In genomic region chr3:129575233-129575986, GRCh38 we compare ENCODE assay signal across 21 cellular contexts. TPM values are rescaled to one million over a fixed set of nuclear protein-coding genes. Genes with fewer than 3 reads are reported as not detected.
DNase-seq lines count a peak whose midpoint lies in the region; ATAC-seq and TF ChIP-seq lines count a peak whose summit lies in the region.
"Had no signal": no experiment of that assay in that cellular context is flagged by ENCODE, and none has a peak within 500 bp of the region (broad histone marks: within the 10 kb centered on the region; RNA-seq: fewer than 3 reads in every experiment).

No MANE protein-coding gene starts in this region.

- 96% methylated on average over 9 of the region's 19 CpGs for WGBS in right lobe of liver (ENCODE audit: insufficient coverage, low coverage, low lambda C conversion rate, missing lambda C conversion rate)

- H3K36me3 ChIP-seq in BLaER1 (peaks cover 54% of the 10 kb centered on the region), right lobe of liver (no peaks in the 10 kb centered on the region)
- H3K36me3 ChIP-seq in naive thymus-derived CD4-positive, alpha-beta T cell (ENCODE audit: control insufficient read depth in 2 of 3, insufficient read depth in 3 of 3, low read length in 3 of 3), result no peaks in the 10 kb centered on the region

- peak overlapping the region; percentile 97 for H3K4me2 ChIP-seq in BLaER1
- H3K4me2 ChIP-seq: GM23338 had no signal

- CTCF ChIA-PET in naive thymus-derived CD4-positive, alpha-beta T cell (lab: Charles Lee), result no interaction called here

- H3K9me3 ChIP-seq in BLaER1 (no peaks in the 10 kb centered on the region), right lobe of liver (no peaks in the 10 kb centered on the region)
- H3K9me3 ChIP-seq in naive thymus-derived CD4-positive, alpha-beta T cell (ENCODE audit: control insufficient read depth in 2 of 3, low read length in 3 of 3), result no peaks in the 10 kb centered on the region
- H3K9me3 ChIP-seq: esophagus muscularis mucosa, Peyer's patch had no signal

- peaks cover 6% of the 10 kb centered on the region for H3K4me1 Mint-ChIP-seq in activated T-helper 17 cell treated with anti-CD3 and anti-CD28 coated beads, Interleukin-2, amount 50 U/mL, for 72 hours
- peaks cover 4 to 29% (median 20%) of the 10 kb centered on the region in 7 donors for H3K4me1 Mint-ChIP-seq in naive thymus-derived CD4-positive, alpha-beta T cell

- TF ChIP-seq POLR2A in right lobe of liver (IDR thresholded peaks at IDR 0.05), result no peak

- no peak for TF ChIP-seq CTCF in right lobe of liver (IDR thresholded peaks at IDR 0.05)

- POLR2A ChIA-PET in naive thymus-derived CD4-positive, alpha-beta T cell (lab: Charles Lee), result interaction anchor here (2.6 kb wide), 1 partner anchor 18 kb away, joined by 12 read pairs; no protein-coding TSS in a partner anchor

- no peaks in the 10 kb centered on the region for H3K27me3 Mint-ChIP-seq in activated T-helper 17 cell treated with anti-CD3 and anti-CD28 coated beads, Interleukin-2, amount 50 U/mL, for 72 hours
- H3K27me3 Mint-ChIP-seq in naive thymus-derived CD4-positive, alpha-beta T cell, result no peaks in the 10 kb centered on the region
- H3K27me3 Mint-ChIP-seq: activated naive CD4-positive, alpha-beta T cell treated with anti-CD3 and anti-CD28 coated beads, Interleukin-2, amount 50 U/mL, for 24 hours; stimulated activated naive CD8-positive, alpha-beta T cell treated with anti-CD3 and anti-CD28 coated beads, Interleukin-15, Interleukin-2, amounts not matched to agents 100 ng/mL and 50 ng/mL, for 24 hours had no signal

- H3K27me3 ChIP-seq in BLaER1 (no peaks in the 10 kb centered on the region), right lobe of liver (no peaks in the 10 kb centered on the region)
- H3K27me3 ChIP-seq in naive thymus-derived CD4-positive, alpha-beta T cell (ENCODE audit: control insufficient read depth in 2 of 2, insufficient read depth in 2 of 2, low read length in 2 of 2), result no peaks in the 10 kb centered on the region
- H3K27me3 ChIP-seq: esophagus muscularis mucosa, Peyer's patch had no signal

- no peak for ATAC-seq in activated T-helper 17 cell treated with anti-CD3 and anti-CD28 coated beads, Interleukin-2, amount 50 U/mL, for 72 hours (replicated peaks)
- no peak for ATAC-seq in naive thymus-derived CD4-positive, alpha-beta T cell
- no peak for ATAC-seq in right lobe of liver
- no peak for ATAC-seq in stimulated activated naive CD8-positive, alpha-beta T cell treated with anti-CD3 and anti-CD28 coated beads, Interleukin-15, Interleukin-2, amounts not matched to agents 100 U/mL and 50 U/mL, for 24 hours
- ATAC-seq: SK-N-SH treated with all-trans-retinoic acid at 6 μM for 48 hours had no signal

- peak overlapping the region; percentile 99 for H3K27ac ChIP-seq in BLaER1
- H3K27ac ChIP-seq in naive thymus-derived CD4-positive, alpha-beta T cell (ENCODE audit: low read depth, low read length), result no peak overlapping the region
- H3K27ac ChIP-seq in right lobe of liver, result no peak overlapping the region

- H3K9me3 Mint-ChIP-seq in activated T-helper 17 cell treated with anti-CD3 and anti-CD28 coated beads, Interleukin-2, amount 50 U/mL, for 72 hours, result no peaks in the 10 kb centered on the region
- H3K9me3 Mint-ChIP-seq in naive thymus-derived CD4-positive, alpha-beta T cell, result no peaks in the 10 kb centered on the region
- H3K9me3 Mint-ChIP-seq: activated naive CD4-positive, alpha-beta T cell treated with anti-CD3 and anti-CD28 coated beads, Interleukin-2, amount 50 U/mL, for 24 hours; GM23338; stimulated activated naive CD8-positive, alpha-beta T cell treated with anti-CD3 and anti-CD28 coated beads, Interleukin-15, Interleukin-2, amounts not matched to agents 100 ng/mL and 50 ng/mL, for 24 hours had no signal

- H3K9ac ChIP-seq in BLaER1, result peak overlapping the region; percentile 85

- intact Hi-C loops in naive thymus-derived CD4-positive, alpha-beta T cell (cut with micrococcal nuclease), result loop anchor here in 1 of 2 donors (5.0 kb wide), 1 partner anchor 52 kb away; no protein-coding TSS in a partner anchor
- intact Hi-C loops in right lobe of liver (cut with DNase I), result no loop called here

- H3K4me1 ChIP-seq in BLaER1, result peaks cover 98% of the 10 kb centered on the region
- peaks cover 20 to 50% of the 10 kb centered on the region in 2 donors for H3K4me1 ChIP-seq in naive thymus-derived CD4-positive, alpha-beta T cell (ENCODE audit: control insufficient read depth in 2 of 2, insufficient read depth in 2 of 2, low read length in 2 of 2)
- peaks cover 0 to 13% (median under 1%) of the 10 kb centered on the region in 4 donors for H3K4me1 ChIP-seq in right lobe of liver

- no peaks in the 10 kb centered on the region for H4K20me1 ChIP-seq in BLaER1

- DNase-seq in Daoy (ENCODE audit: low read depth) (peak; percentile 29), right lobe of liver (no peak), kidney glomerular epithelial cell (lab: John Stamatoyannopoulos, UW) (no peak), activated gamma-delta T cell (lab: John Stamatoyannopoulos, UW) (no peak)
- no peak for DNase-seq in naive thymus-derived CD4-positive, alpha-beta T cell
- DNase-seq in stimulated activated naive CD8-positive, alpha-beta T cell treated with anti-CD3 and anti-CD28 coated beads, Interleukin-15, Interleukin-2, amounts not matched to agents 100 U/mL and 50 U/mL, for 24 hours, result no peak
- DNase-seq: activated T-cell treated with anti-CD3 and anti-CD28 coated beads for 4 hours, dermis blood vessel endothelial cell, glutamatergic neuron, MV-4-11, NCI-H2029 treated with DMSO at 0.1 percent for 48 hours, Peyer's patch had no signal

- H3K27ac Mint-ChIP-seq in activated T-helper 17 cell treated with anti-CD3 and anti-CD28 coated beads, Interleukin-2, amount 50 U/mL, for 72 hours, result peak overlapping the region; percentile 77
- peak overlapping the region in 7 of 9 donors; percentile 65 to 96 (median 79) for H3K27ac Mint-ChIP-seq in naive thymus-derived CD4-positive, alpha-beta T cell
- H3K27ac Mint-ChIP-seq: activated naive CD4-positive, alpha-beta T cell treated with anti-CD3 and anti-CD28 coated beads, Interleukin-2, amount 50 U/mL, for 24 hours; GM23338; stimulated activated naive CD8-positive, alpha-beta T cell treated with anti-CD3 and anti-CD28 coated beads, Interleukin-15, Interleukin-2, amounts not matched to agents 100 ng/mL and 50 ng/mL, for 24 hours had no signal

- H3K4me3 ChIP-seq in BLaER1 (peak overlapping the region; percentile 28; the same call in 1 of the 2 replicates), right lobe of liver (no peak overlapping the region)
- no peak overlapping the region for H3K4me3 ChIP-seq in naive thymus-derived CD4-positive, alpha-beta T cell (ENCODE audit: low read length)
- H3K4me3 ChIP-seq: esophagus muscularis mucosa, GM23338, Peyer's patch had no signal

- peak overlapping the region; percentile 58 for H3K4me3 Mint-ChIP-seq in activated T-helper 17 cell treated with anti-CD3 and anti-CD28 coated beads, Interleukin-2, amount 50 U/mL, for 72 hours
- H3K4me3 Mint-ChIP-seq in naive thymus-derived CD4-positive, alpha-beta T cell, result peak overlapping the region in 1 of 10 donors; percentile 33
- H3K4me3 Mint-ChIP-seq: GM23338; stimulated activated naive CD8-positive, alpha-beta T cell treated with anti-CD3 and anti-CD28 coated beads, Interleukin-15, Interleukin-2, amounts not matched to agents 100 ng/mL and 50 ng/mL, for 24 hours had no signal

- no peaks in the 10 kb centered on the region for H3K36me3 Mint-ChIP-seq in activated T-helper 17 cell treated with anti-CD3 and anti-CD28 coated beads, Interleukin-2, amount 50 U/mL, for 72 hours (ENCODE audit: low read depth)
- H3K36me3 Mint-ChIP-seq in naive thymus-derived CD4-positive, alpha-beta T cell, result no peaks in the 10 kb centered on the region
- H3K36me3 Mint-ChIP-seq: activated naive CD4-positive, alpha-beta T cell treated with anti-CD3 and anti-CD28 coated beads, Interleukin-2, amount 50 U/mL, for 24 hours had no signal

RNA-seq across cellular contexts. Expression of gene PLXND1, which starts 31.1 kb away (rescaled TPM):
- total RNA-seq in Daoy (2014; rRNA removed; shearing (Covaris generic)), result 9.1 and 12.1 TPM in 2 replicates
- 1 to 10 TPM; 6.2 to 7.4 TPM for total RNA-seq in activated T-helper 17 cell treated with anti-CD3 and anti-CD28 coated beads, Interleukin-2, amount 50 U/mL, for 72 hours
- total RNA-seq in naive thymus-derived CD4-positive, alpha-beta T cell, result 10 to 100 TPM in 2 of 5 experiments, 1 to 10 TPM in 3; 1.9 to 82.5 (median 7.5) TPM
- polyA plus RNA-seq in naive thymus-derived CD4-positive, alpha-beta T cell, result under 1 TPM in 1 of 2 donors, not detected in 1; 0.38 TPM
- 10 to 100 TPM; 27.0 to 48.8 (median 29.6) TPM for total RNA-seq in right lobe of liver

RNA-seq across cellular contexts. Expression of gene H1-8, which starts 32.4 kb away (rescaled TPM):
- total RNA-seq in Daoy (2014; rRNA removed; shearing (Covaris generic)), result not detected in 2 replicates
- not detected for total RNA-seq in activated T-helper 17 cell treated with anti-CD3 and anti-CD28 coated beads, Interleukin-2, amount 50 U/mL, for 72 hours
- total RNA-seq in naive thymus-derived CD4-positive, alpha-beta T cell, result not detected
- polyA plus RNA-seq in naive thymus-derived CD4-positive, alpha-beta T cell, result not detected
- not detected for total RNA-seq in right lobe of liver
- total RNA-seq: dermis blood vessel endothelial cell, esophagus muscularis mucosa, GM23338, lung microvascular endothelial cell, Peyer's patch had no signal
- polyA plus RNA-seq: GM23338, neural cell had no signal

RNA-seq across cellular contexts. Expression of gene RHO, which starts 47.0 kb away (rescaled TPM):
- total RNA-seq in Daoy (2014; rRNA removed; shearing (Covaris generic)), result not detected in 2 replicates
- total RNA-seq in activated T-helper 17 cell treated with anti-CD3 and anti-CD28 coated beads, Interleukin-2, amount 50 U/mL, for 72 hours, result not detected
- not detected for total RNA-seq in naive thymus-derived CD4-positive, alpha-beta T cell
- not detected for polyA plus RNA-seq in naive thymus-derived CD4-positive, alpha-beta T cell
- not detected for total RNA-seq in right lobe of liver
- total RNA-seq: dermis blood vessel endothelial cell, esophagus muscularis mucosa, GM23338, lung microvascular endothelial cell, Peyer's patch had no signal
- polyA plus RNA-seq: GM23338, neural cell had no signal
